9 cellular contexts compared by ENCODE assay signal in the genomic region with DNA sequence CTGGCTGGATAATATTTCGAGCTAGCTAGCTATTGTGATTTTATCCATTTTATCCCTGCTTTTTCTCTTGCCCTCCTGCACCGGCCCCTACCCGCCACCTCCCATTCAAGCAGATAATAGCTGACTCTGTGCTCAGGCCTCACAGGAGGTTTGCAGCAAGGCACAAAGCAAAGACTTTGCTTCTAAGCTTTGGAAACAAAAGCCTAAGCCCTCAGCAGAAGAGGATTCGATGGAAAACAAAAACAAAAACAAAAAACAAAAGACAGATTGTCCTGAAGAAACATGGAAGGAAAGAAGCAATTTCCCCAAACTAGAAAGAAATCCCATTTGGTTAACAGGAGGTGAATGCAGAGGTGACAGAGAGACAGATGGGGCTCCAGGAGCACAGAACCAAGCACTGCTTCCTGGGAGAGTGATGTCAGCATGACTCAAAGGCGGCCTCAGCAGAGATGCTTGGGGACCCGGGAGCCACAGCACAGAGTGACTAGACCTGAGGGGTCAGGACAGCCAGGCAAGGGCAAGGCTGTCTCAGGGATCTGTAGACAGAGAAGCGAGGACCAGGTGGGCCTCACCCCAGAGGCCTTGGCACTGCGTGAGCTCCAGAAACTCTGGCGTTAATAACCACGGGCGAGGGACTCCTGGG. TPM values are rescaled to one million over a fixed set of nuclear protein-coding genes. Genes with fewer than 3 reads are reported as not detected.
DNase-seq lines count a peak whose midpoint lies in the region; ATAC-seq, FAIRE-seq and TF ChIP-seq lines count a peak whose summit lies in the region.
"Had no signal": no experiment of that assay in that cellular context is flagged by ENCODE, and none has a peak within 500 bp of the region (broad histone marks: within the 10 kb centered on the region; RNA-seq: fewer than 3 reads in every experiment).

No MANE protein-coding gene starts in this region.

- H3K79me2 ChIP-seq in H9 (ENCODE audit: insufficient read depth, low read length), result no peaks in the 10 kb centered on the region
- no peaks in the 10 kb centered on the region for H3K79me2 ChIP-seq in keratinocyte (ENCODE audit: control insufficient read depth, insufficient read depth, low read length)

- H2BK12ac ChIP-seq in H9 (ENCODE audit: insufficient read length, low read depth, low read length), result no peak overlapping the region

- no peak overlapping the region for H3T11ph ChIP-seq in H9 (ENCODE audit: low read length)

- ATAC-seq in HG02973 (IDR thresholded peaks at IDR 0.05; ENCODE audit: unreplicated experiment), result no peak
- ATAC-seq: pancreas had no signal

- H3K4me1 ChIP-seq in H9 (ENCODE audit: insufficient read depth, low read length) (no peaks in the 10 kb centered on the region), keratinocyte (ENCODE audit: control insufficient read depth, extremely low read depth, insufficient read depth, low read length) (peaks cover 18% of the 10 kb centered on the region), vagina (no peaks in the 10 kb centered on the region)
- H3K4me1 ChIP-seq: pancreas had no signal

- no peak overlapping the region for H3K9ac ChIP-seq in H9 (ENCODE audit: extremely low read depth, insufficient read length, low read length)
- H3K9ac ChIP-seq in keratinocyte (ENCODE audit: control insufficient read depth, extremely low read depth, insufficient read depth, low read length), result no peak overlapping the region

- no peak overlapping the region for H4K5ac ChIP-seq in H9 (ENCODE audit: insufficient read length, low read depth, low read length)

- H2BK5ac ChIP-seq in H9 (ENCODE audit: insufficient read length, low read length), result no peak overlapping the region

- no peaks in the 10 kb centered on the region for H3K79me1 ChIP-seq in H9 (ENCODE audit: insufficient read depth, low read depth, low read length, poor library complexity, severe bottlenecking)

- H3K9me1 ChIP-seq in keratinocyte (ENCODE audit: control insufficient read depth, extremely low read depth, insufficient read depth, low read length), result no peaks in the 10 kb centered on the region

- TF ChIP-seq CTCF in AG04450 (IDR thresholded peaks at IDR 0.05; ENCODE audit: low read depth, low read length) (no peak), H9 (conservative IDR thresholded peaks at IDR 0.05) (no peak), keratinocyte (optimal IDR thresholded peaks at IDR 0.05 in 1 of 3, IDR thresholded peaks at IDR 0.05 in 1 of 3, conservative IDR thresholded peaks at IDR 0.05 in 1 of 3; ENCODE audit: extremely low read depth in 1 of 3, insufficient read depth in 2 of 3, low read length in 3 of 3) (no peak), vagina (IDR thresholded peaks at IDR 0.05) (no peak)

- FAIRE-seq in keratinocyte (lab: Jason Lieb, UNC) (peak; percentile 36), GM19239 (lab: Jason Lieb, UNC) (no peak)
- FAIRE-seq: pancreas had no signal

- H4K20me1 ChIP-seq in H9 (ENCODE audit: control insufficient read depth, insufficient read depth, insufficient read length), result no peaks in the 10 kb centered on the region
- H4K20me1 ChIP-seq in keratinocyte (ENCODE audit: control insufficient read depth, extremely low read depth, insufficient read depth, low read length), result no peaks in the 10 kb centered on the region

- no peak overlapping the region for H2BK120ac ChIP-seq in H9 (ENCODE audit: low read depth, low read length, poor library complexity, severe bottlenecking)

- H3K14ac ChIP-seq in H9 (ENCODE audit: insufficient read depth, low read length), result no peak overlapping the region

- no peak overlapping the region for H2BK20ac ChIP-seq in H9 (ENCODE audit: low read depth, low read length, poor library complexity, severe bottlenecking)

- H3K4me3 ChIP-seq in AG04450 (ENCODE audit: low read depth, low read length), result no peak overlapping the region
- no peak overlapping the region for H3K4me3 ChIP-seq in keratinocyte (ENCODE audit: control insufficient read depth in 2 of 3, extremely low read depth in 1 of 3, insufficient read depth in 2 of 3, low read depth in 1 of 3, low read length in 3 of 3)
- H3K4me3 ChIP-seq in vagina, result no peak overlapping the region
- H3K4me3 ChIP-seq: pancreas had no signal

- H3K27ac ChIP-seq in AG04450 (ENCODE audit: low read depth, low read length), result peak overlapping the region; percentile 21
- H3K27ac ChIP-seq in H9 (ENCODE audit: insufficient read length, low read depth, low read length), result no peak overlapping the region
- no peak overlapping the region for H3K27ac ChIP-seq in keratinocyte (ENCODE audit: control insufficient read depth, insufficient read depth, low read length)
- no peak overlapping the region for H3K27ac ChIP-seq in vagina
- H3K27ac ChIP-seq: pancreas had no signal

- H3K23ac ChIP-seq in H9 (ENCODE audit: insufficient read length, low read depth, low read length), result no peak overlapping the region

- DNase-seq in AG04450 (ENCODE audit: low read depth, low spot score), result no peak
- DNase-seq in H9, result no peak
- peak; percentile 63 to 75 for DNase-seq in activated CD4-positive, alpha-beta T cell treated with anti-CD3 and anti-CD28 coated beads, Interleukin-2, amount 50 U/mL, for 48 hours
- no peak for DNase-seq in keratinocyte (ENCODE audit: low read depth, low spot score)
- DNase-seq in GM19239 (ENCODE audit: insufficient read length, low spot score), result no peak
- no peak for DNase-seq in NCI-H1092 treated with DMSO at 0.1 percent for 48 hours (lab: John Stamatoyannopoulos, UW)
- DNase-seq in vagina (ENCODE audit: extremely low spot score in 2 of 2), result no peak
- DNase-seq: pancreas had no signal

- no peak overlapping the region for H4K8ac ChIP-seq in H9 (replicated peaks; ENCODE audit: insufficient read length, low read depth, low read length)

- H3K27ac Mint-ChIP-seq in H9, result peak overlapping the region; percentile 47 to 51 (median 50); a peak in 4 of 7 replicates

- H3K18ac ChIP-seq in H9 (ENCODE audit: insufficient read length, low read depth, low read length), result no peak overlapping the region

- no peaks in the 10 kb centered on the region for H3K36me3 ChIP-seq in keratinocyte (ENCODE audit: control insufficient read depth in 2 of 2, extremely low read depth in 1 of 2, insufficient read depth in 2 of 2, low read length in 2 of 2)
- no peaks in the 10 kb centered on the region for H3K36me3 ChIP-seq in vagina
- H3K36me3 ChIP-seq: pancreas had no signal

- no peak overlapping the region for H2BK15ac ChIP-seq in H9 (ENCODE audit: low read depth, low read length)

- peaks cover 0 to 4% (median 0%) of the 10 kb centered on the region in 3 experiments; a peak in 1 of 7 replicates for H3K36me3 Mint-ChIP-seq in H9 (ENCODE audit: insufficient read depth in 1 of 3, low read depth in 3 of 3)

- H3K4me2 ChIP-seq in H9 (ENCODE audit: insufficient read depth, insufficient read length, low read length) (no peak overlapping the region), keratinocyte (ENCODE audit: control insufficient read depth, extremely low read depth, insufficient read depth, low read depth, low read length) (peak overlapping the region; percentile 42)

- peaks cover 6% of the 10 kb centered on the region; the same call in 1 of the 2 replicates for H3K27me3 Mint-ChIP-seq in H9 (ENCODE audit: low read depth)

- POLR2A ChIA-PET in AG04450 (lab: Yijun Ruan, JAX), result no interaction called here

- no CpG with 5 or more reads among the region's 11 CpGs for WGBS in H9 (ENCODE audit: extremely low coverage, insufficient read length, low lambda C conversion rate)

- TF ChIP-seq POLR2A in vagina (IDR thresholded peaks at IDR 0.05), result no peak

- CTCF ChIA-PET in AG04450 (lab: Charles Lee), result interaction anchor here (1.5 kb wide), 1 partner anchor 121 kb away, joined by 5 read pairs; no protein-coding TSS in a partner anchor

- H3K9me3 Mint-ChIP-seq in H9, result peaks cover 0 to 4% of the 10 kb centered on the region in 2 experiments; a peak in 1 of 5 replicates

- H3K23me2 ChIP-seq in H9 (ENCODE audit: insufficient read length, low read depth, low read length, poor library complexity, severe bottlenecking), result peaks cover 3% of the 10 kb centered on the region

- no peaks in the 10 kb centered on the region for H3K27me3 ChIP-seq in AG04450 (ENCODE audit: control insufficient read depth, insufficient read depth, low read length)
- no peaks in the 10 kb centered on the region; the same call in 1 of the 2 replicates for H3K27me3 ChIP-seq in H9 (ENCODE audit: insufficient read depth, low read length)
- no peaks in the 10 kb centered on the region for H3K27me3 ChIP-seq in keratinocyte (ENCODE audit: control insufficient read depth, extremely low read depth, insufficient read depth, low read length)
- H3K27me3 ChIP-seq in vagina, result no peaks in the 10 kb centered on the region
- H3K27me3 ChIP-seq: pancreas had no signal

- no peak overlapping the region for H3K4me3 Mint-ChIP-seq in H9

- H3K4ac ChIP-seq in H9 (ENCODE audit: low read depth, low read length), result no peak overlapping the region

- H3K56ac ChIP-seq in H9 (ENCODE audit: insufficient read length, low read depth, low read length), result no peak overlapping the region

- dilution Hi-C loops in keratinocyte (cut with MboI; ENCODE audit: extremely low pct_ligation_motif_present, low sequenced_read_pairs), result no loop called here

- no peak overlapping the region for H2AK5ac ChIP-seq in H9 (ENCODE audit: insufficient read length, low read length)

- no peak overlapping the region for H2AFZ ChIP-seq in H9 (ENCODE audit: low read length)
- H2AFZ ChIP-seq in keratinocyte (ENCODE audit: control insufficient read depth, low read length), result peak overlapping the region; percentile 85

- H3K9me3 ChIP-seq in AG04450 (ENCODE audit: control insufficient read depth, insufficient read depth, low read length), result no peaks in the 10 kb centered on the region
- no peaks in the 10 kb centered on the region for H3K9me3 ChIP-seq in H9 (ENCODE audit: control insufficient read depth, low read depth, low read length)
- no peaks in the 10 kb centered on the region for H3K9me3 ChIP-seq in keratinocyte (ENCODE audit: control insufficient read depth, low read depth, low read length)
- H3K9me3 ChIP-seq in vagina, result no peaks in the 10 kb centered on the region
- H3K9me3 ChIP-seq: pancreas had no signal

- H4K91ac ChIP-seq in H9 (ENCODE audit: insufficient read length, low read depth, low read length), result no peak overlapping the region

- H3K4me1 Mint-ChIP-seq in H9, result peaks cover 15 to 17% of the 10 kb centered on the region in 2 experiments

- intact Hi-C loops in vagina (cut with DNase I), result no loop called here

RNA-seq across cellular contexts. Expression of a gene that starts 28.4 kb away (rescaled TPM):
- polyA plus RNA-seq in AG04450 (2011; rRNA removed), result 10.1 and 15.2 TPM in 2 replicates
- polyA minus RNA-seq in AG04450 (2011; rRNA and poly(A)+ RNA removed), result 10.0 and 14.2 TPM in 2 replicates
- total RNA-seq in H9 (2021), result 22.3 and 24.1 TPM in 2 replicates
- polyA plus RNA-seq in keratinocyte, result 10.0 to 14.3 TPM (median 11.1 TPM) in 3 replicates
- polyA plus RNA-seq in keratinocyte (2011; ENCODE audit: low read depth), result 3.3 TPM
- 5.1 and 10.2 TPM in 2 replicates for polyA plus RNA-seq in keratinocyte (2011; cell fraction: cytosol; rRNA removed)
- polyA plus RNA-seq in keratinocyte (2011; cell fraction: nucleus; rRNA removed), result 12.9 and 16.7 TPM in 2 replicates
- polyA plus RNA-seq in keratinocyte (2012; ENCODE audit: low replicate concordance), result 5.9 and 7.5 TPM in 2 replicates
- 6.7 to 13.5 TPM (median 9.8 TPM) in 3 replicates for polyA minus RNA-seq in keratinocyte
- polyA minus RNA-seq in keratinocyte (2011; cell fraction: cytosol; rRNA and poly(A)+ RNA removed), result 9.6 TPM
- polyA minus RNA-seq in keratinocyte (2011; cell fraction: nucleus; rRNA and poly(A)+ RNA removed), result 9.5 and 16.8 TPM in 2 replicates
- 8.1 TPM for total RNA-seq in vagina

Comparison
In these comparisons a context has a peak if more than half of its experiments do, and no peak if none do; other contexts are left out.
1. DNase-seq: peak in activated CD4-positive, alpha-beta T cell treated with anti-CD3 and anti-CD28 coated beads, Interleukin-2, amount 50 U/mL, for 48 hours (2 of 2); none in AG04450 (single experiment), H9 (single experiment), keratinocyte (single experiment), GM19239 (single experiment), NCI-H1092 treated with DMSO at 0.1 percent for 48 hours (single experiment) and vagina (0 of 2).